22 cellular contexts compared by ENCODE assay signal in the genomic region with DNA sequence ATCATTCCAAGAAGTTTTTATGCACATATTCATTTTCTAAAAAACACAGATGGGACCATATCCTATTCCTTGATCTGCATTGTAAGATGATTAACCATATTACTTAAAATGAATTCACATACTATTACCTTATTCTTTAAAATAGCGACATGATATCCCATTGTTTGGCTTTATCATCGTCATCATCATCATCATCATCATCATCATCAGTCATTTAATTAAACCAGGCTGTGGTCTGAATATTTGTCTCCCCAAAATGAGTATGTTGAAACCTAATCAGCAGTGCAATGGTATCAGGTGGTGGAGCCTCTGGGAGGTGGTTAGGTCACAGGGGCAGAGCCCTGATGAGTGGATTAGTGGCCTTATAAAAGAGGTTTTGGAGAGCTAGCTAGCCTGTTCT.
"Had no signal": no experiment of that assay in that cellular context is flagged by ENCODE, and none has a peak within 500 bp of the region (broad histone marks: within the 10 kb centered on the region; RNA-seq: fewer than 3 reads in every experiment).

No MANE protein-coding gene starts in this region.

- H3K9me3 Mint-ChIP-seq: activated naive CD4-positive, alpha-beta T cell treated with anti-CD3 and anti-CD28 coated beads, Interleukin-2, amount 50 U/mL, for 24 hours; activated T-cell treated with anti-CD3 and anti-CD28 coated beads, Interleukin-2, amount 50 U/mL, for 72 hours; naive thymus-derived CD8-positive, alpha-beta T cell; type B pancreatic cell had no signal

- H3K4me3 Mint-ChIP-seq: activated naive CD4-positive, alpha-beta T cell treated with anti-CD3 and anti-CD28 coated beads, Interleukin-2, amount 50 U/mL, for 24 hours; activated T-cell treated with anti-CD3 and anti-CD28 coated beads, Interleukin-2, amount 50 U/mL, for 72 hours; dendritic cell treated with granulocyte-macrophage colony-stimulating factor and Interleukin-4, amounts not matched to agents 40 ng/mL and 50 ng/mL, for 4 days; naive thymus-derived CD8-positive, alpha-beta T cell; type B pancreatic cell had no signal

- H3K27me3 ChIP-seq: adrenal gland, ascending aorta, brain microvascular endothelial cell, ovary, right atrium auricular region, vagina had no signal

- H3K4me3 ChIP-seq: adrenal gland, ascending aorta, lower lobe of right lung, ovary, prostate gland, right atrium auricular region, vagina had no signal

- H3K36me3 ChIP-seq: adrenal gland, ascending aorta, ovary, prostate gland, right atrium auricular region, vagina had no signal

- H3K9me3 ChIP-seq: adrenal gland, ascending aorta, lower lobe of right lung, ovary, prostate gland, right atrium auricular region, vagina had no signal

- DNase-seq: activated CD4-positive, alpha-beta T cell treated with anti-CD3 and anti-CD28 coated beads, Interleukin-2, amount 50 U/mL, for 4 hours; activated CD8-positive, alpha-beta memory T cell treated with anti-CD3 and anti-CD28 coated beads, Interleukin-2, amount 50 U/mL, for 48 hours; activated gamma-delta T cell treated with Interleukin-2 at 50 U/mL for 16 hours; activated T-cell treated with anti-CD3 and anti-CD28 coated beads, Interleukin-2, amount 50 U/mL, for 72 hours; adrenal gland; brain microvascular endothelial cell; caudate nucleus; effector CD4-positive, alpha-beta T cell; kidney; lower lobe of right lung; naive thymus-derived CD8-positive, alpha-beta T cell; ovary; stimulated activated CD4-positive, alpha-beta T cell treated with anti-CD3 and anti-CD28 coated beads, Interleukin-4, amount 100 ng/mL, for 24 hours; T-helper 1 cell; T-helper 9 cell had no signal

- H3K27ac Mint-ChIP-seq: activated naive CD4-positive, alpha-beta T cell treated with anti-CD3 and anti-CD28 coated beads, Interleukin-2, amount 50 U/mL, for 24 hours; activated T-cell treated with anti-CD3 and anti-CD28 coated beads, Interleukin-2, amount 50 U/mL, for 72 hours; dendritic cell treated with granulocyte-macrophage colony-stimulating factor and Interleukin-4, amounts not matched to agents 40 ng/mL and 50 ng/mL, for 4 days; type B pancreatic cell had no signal

- H3K27ac ChIP-seq: adrenal gland, ascending aorta, brain microvascular endothelial cell, lower lobe of right lung, ovary, prostate gland, vagina had no signal

- H3K4me1 ChIP-seq: prostate gland had no signal

- H3K27me3 Mint-ChIP-seq: activated naive CD4-positive, alpha-beta T cell treated with anti-CD3 and anti-CD28 coated beads, Interleukin-2, amount 50 U/mL, for 24 hours; dendritic cell treated with granulocyte-macrophage colony-stimulating factor and Interleukin-4, amounts not matched to agents 40 ng/mL and 50 ng/mL, for 4 days; naive thymus-derived CD8-positive, alpha-beta T cell; type B pancreatic cell had no signal

- ATAC-seq: lower lobe of right lung; naive thymus-derived CD8-positive, alpha-beta T cell had no signal
